In the genomic region with DNA sequence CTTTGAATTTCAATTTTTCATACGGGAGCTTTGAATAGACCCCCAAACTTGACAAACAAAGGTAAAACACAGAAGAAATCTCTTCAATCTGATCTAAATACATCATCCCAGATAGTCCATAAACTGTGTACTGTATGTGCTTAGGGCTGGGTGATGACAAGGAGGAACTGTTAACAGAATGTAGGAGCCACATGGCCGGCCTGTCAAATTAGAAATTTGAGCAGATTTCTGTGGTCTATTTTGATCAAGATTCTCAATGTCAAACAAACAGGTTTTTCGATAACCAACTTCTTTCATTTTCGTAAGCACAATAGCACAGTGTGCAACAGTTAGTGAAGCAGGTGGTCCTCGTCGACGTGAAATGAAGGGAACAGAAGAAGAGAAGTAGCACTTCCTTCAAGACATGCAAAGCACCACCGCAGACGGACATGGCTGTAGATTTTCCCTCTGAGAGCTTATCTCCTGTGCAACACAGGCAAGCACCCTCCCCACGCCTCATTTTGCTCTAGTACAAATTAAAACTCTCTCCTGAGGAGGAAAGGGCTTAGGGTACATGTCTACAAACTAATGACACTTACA, we compare ENCODE assay signal across 12 cellular contexts.
DNase-seq lines count a peak whose midpoint lies in the region; ATAC-seq and TF ChIP-seq lines count a peak whose summit lies in the region.
"Had no signal": no experiment of that assay in that cellular context is flagged by ENCODE, and none has a peak within 500 bp of the region (broad histone marks: within the 10 kb centered on the region; RNA-seq: fewer than 3 reads in every experiment).

No MANE protein-coding gene starts in this region.

- DNase-seq in GM06990 (ENCODE audit: extremely low read depth, insufficient read length) (peak; percentile 78), COLO668 (lab: John Stamatoyannopoulos, UW; ENCODE audit: unreplicated experiment) (no peak), cardiac septum (ENCODE audit: low spot score) (no peak), DMS53 treated with DMSO at 0.1 percent for 48 hours (lab: John Stamatoyannopoulos, UW; ENCODE audit: unreplicated experiment) (no peak)
- DNase-seq in NK-92 treated with Interleukin-12 subunit alpha and Interleukin-12 subunit beta, amount 100 ng/mL, for 24 hours (lab: John Stamatoyannopoulos, UW), result no peak
- DNase-seq: DND-41, glutamatergic neuron, NCI-H1417 treated with DMSO at 0.1 percent for 48 hours had no signal

- no peaks in the 10 kb centered on the region; the same call in 1 of the 2 replicates for H3K36me3 ChIP-seq in GM06990 (ENCODE audit: control insufficient read depth, insufficient read depth, low read length)

- no peak for TF ChIP-seq CTCF in GM06990 (IDR thresholded peaks at IDR 0.05; ENCODE audit: insufficient read depth, low read length, poor library complexity, severe bottlenecking)

- ATAC-seq in GM19351 (IDR thresholded peaks at IDR 0.05; ENCODE audit: unreplicated experiment) (peak; percentile 97), HG02840 (IDR thresholded peaks at IDR 0.05; ENCODE audit: low FRiP score, unreplicated experiment) (peak; percentile 97), HG03521 (IDR thresholded peaks at IDR 0.05; ENCODE audit: unreplicated experiment) (peak; percentile 91)
- ATAC-seq: activated CD4-positive, CD25-positive, alpha-beta regulatory T cell treated with anti-CD3 and anti-CD28 coated beads, Interleukin-2, amount 50 U/mL, for 24 hours had no signal

- H3K27me3 ChIP-seq in GM06990 (replicated peaks; ENCODE audit: control insufficient read depth, insufficient read depth, low read length), result no peaks in the 10 kb centered on the region

- H3K4me3 ChIP-seq in GM06990 (replicated peaks; ENCODE audit: low read depth, low read length), result no peak overlapping the region

- intact Hi-C loops in cardiac septum (cut with DNase I), result no loop called here
